ENCODE assay signal across 9 cellular contexts in genomic region chr22:46619830-46620501, GRCh38. TPM values are rescaled to one million over a fixed set of nuclear protein-coding genes. Genes with fewer than 3 reads are reported as not detected.
DNase-seq lines count a peak whose midpoint lies in the region; ATAC-seq and FAIRE-seq lines count a peak whose summit lies in the region.
"Had no signal": no experiment of that assay in that cellular context is flagged by ENCODE, and none has a peak within 500 bp of the region (broad histone marks: within the 10 kb centered on the region; RNA-seq: fewer than 3 reads in every experiment).

A gene with protein sequence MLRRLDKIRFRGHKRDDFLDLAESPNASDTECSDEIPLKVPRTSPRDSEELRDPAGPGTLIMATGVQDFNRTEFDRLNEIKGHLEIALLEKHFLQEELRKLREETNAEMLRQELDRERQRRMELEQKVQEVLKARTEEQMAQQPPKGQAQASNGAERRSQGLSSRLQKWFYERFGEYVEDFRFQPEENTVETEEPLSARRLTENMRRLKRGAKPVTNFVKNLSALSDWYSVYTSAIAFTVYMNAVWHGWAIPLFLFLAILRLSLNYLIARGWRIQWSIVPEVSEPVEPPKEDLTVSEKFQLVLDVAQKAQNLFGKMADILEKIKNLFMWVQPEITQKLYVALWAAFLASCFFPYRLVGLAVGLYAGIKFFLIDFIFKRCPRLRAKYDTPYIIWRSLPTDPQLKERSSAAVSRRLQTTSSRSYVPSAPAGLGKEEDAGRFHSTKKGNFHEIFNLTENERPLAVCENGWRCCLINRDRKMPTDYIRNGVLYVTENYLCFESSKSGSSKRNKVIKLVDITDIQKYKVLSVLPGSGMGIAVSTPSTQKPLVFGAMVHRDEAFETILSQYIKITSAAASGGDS (plus strand): TSS chr22:46620386. CDS start chr22:46626800, 6,414 bp downstream.

- no peak within 1 kb of the TSS for H3K27ac Mint-ChIP-seq in activated naive CD8-positive, alpha-beta T cell treated with anti-CD3 and anti-CD28 coated beads, Interleukin-2, amount 10 ng/mL, durations not matched to agents 7 days and 5 days
- H3K27ac Mint-ChIP-seq in stimulated activated naive B cell treated with anti-CD40 and anti-IgM and Interleukin-4, amounts not matched to agents 10 μg/mL and 1 μg/mL and 100 μg/mL, for 72 hours = peak within 1 kb of the TSS; percentile 68
- H3K27ac Mint-ChIP-seq: CD4-positive, CD25-positive, alpha-beta regulatory T cell had no signal

- no peak for FAIRE-seq in urothelium cell line (lab: Jason Lieb, UNC)

- H3K36me3 Mint-ChIP-seq in activated naive CD8-positive, alpha-beta T cell treated with anti-CD3 and anti-CD28 coated beads, Interleukin-2, amount 10 ng/mL, durations not matched to agents 7 days and 5 days = no peaks in the 10 kb centered on the region
- peaks cover 8 to 9% of the 10 kb centered on the region in 2 donors for H3K36me3 Mint-ChIP-seq in stimulated activated naive B cell treated with anti-CD40 and anti-IgM and Interleukin-4, amounts not matched to agents 10 μg/mL and 1 μg/mL and 100 μg/mL, for 72 hours
- H3K36me3 Mint-ChIP-seq: CD4-positive, CD25-positive, alpha-beta regulatory T cell had no signal

- no peak within 1 kb of the TSS for H3K4me3 Mint-ChIP-seq in activated naive CD8-positive, alpha-beta T cell treated with anti-CD3 and anti-CD28 coated beads, Interleukin-2, amount 10 ng/mL, durations not matched to agents 7 days and 5 days
- H3K4me3 Mint-ChIP-seq in stimulated activated naive B cell treated with anti-CD40 and anti-IgM and Interleukin-4, amounts not matched to agents 10 μg/mL and 1 μg/mL and 100 μg/mL, for 72 hours = no peak within 1 kb of the TSS
- H3K4me3 Mint-ChIP-seq: CD4-positive, CD25-positive, alpha-beta regulatory T cell had no signal

- no peak for ATAC-seq in activated naive CD8-positive, alpha-beta T cell treated with anti-CD3 and anti-CD28 coated beads, Interleukin-2, amount 10 ng/mL, durations not matched to agents 7 days and 5 days (ENCODE audit: low read depth)
- no peak for ATAC-seq in stimulated activated naive B cell treated with anti-CD40 and anti-IgM and Interleukin-4, amounts not matched to agents 10 μg/mL and 1 μg/mL and 100 μg/mL, for 72 hours (replicated peaks)
- no peak for ATAC-seq in GM19023 (IDR thresholded peaks at IDR 0.05; ENCODE audit: unreplicated experiment)
- ATAC-seq in HG03354 (IDR thresholded peaks at IDR 0.05; ENCODE audit: poor library complexity, severe bottlenecking, unreplicated experiment) = no peak

- H3K4me1 Mint-ChIP-seq in activated naive CD8-positive, alpha-beta T cell treated with anti-CD3 and anti-CD28 coated beads, Interleukin-2, amount 10 ng/mL, durations not matched to agents 7 days and 5 days = peaks cover 3% of the 10 kb centered on the region
- peaks cover 48 to 65% of the 10 kb centered on the region in 2 donors for H3K4me1 Mint-ChIP-seq in stimulated activated naive B cell treated with anti-CD40 and anti-IgM and Interleukin-4, amounts not matched to agents 10 μg/mL and 1 μg/mL and 100 μg/mL, for 72 hours

- no peaks in the 10 kb centered on the region for H3K27me3 Mint-ChIP-seq in activated naive CD8-positive, alpha-beta T cell treated with anti-CD3 and anti-CD28 coated beads, Interleukin-2, amount 10 ng/mL, durations not matched to agents 7 days and 5 days
- H3K27me3 Mint-ChIP-seq in stimulated activated naive B cell treated with anti-CD40 and anti-IgM and Interleukin-4, amounts not matched to agents 10 μg/mL and 1 μg/mL and 100 μg/mL, for 72 hours = no peaks in the 10 kb centered on the region
- H3K27me3 Mint-ChIP-seq: CD4-positive, CD25-positive, alpha-beta regulatory T cell had no signal

- DNase-seq in NCI-H748 (lab: John Stamatoyannopoulos, UW; ENCODE audit: unreplicated experiment) = peak; percentile 56
- DNase-seq in NCI-H748 treated with DMSO at 0.1 percent for 48 hours (lab: John Stamatoyannopoulos, UW) = no peak
- no peak for DNase-seq in activated naive CD8-positive, alpha-beta T cell treated with anti-CD3 and anti-CD28 coated beads, Interleukin-2, amount 10 ng/mL, durations not matched to agents 7 days and 5 days
- DNase-seq in hypothalamus (lab: John Stamatoyannopoulos, UW) = peak in 39 of 51 donors; percentile 36 to 89 (median 67)
- DNase-seq in stimulated activated naive B cell treated with anti-CD40 and anti-IgM and Interleukin-4, amounts not matched to agents 10 μg/mL and 1 μg/mL and 100 μg/mL, for 72 hours = no peak
- DNase-seq in urothelium cell line (ENCODE audit: low spot score) = no peak
- DNase-seq: CD4-positive, CD25-positive, alpha-beta regulatory T cell had no signal

- H3K9me3 Mint-ChIP-seq in activated naive CD8-positive, alpha-beta T cell treated with anti-CD3 and anti-CD28 coated beads, Interleukin-2, amount 10 ng/mL, durations not matched to agents 7 days and 5 days = no peaks in the 10 kb centered on the region
- no peaks in the 10 kb centered on the region for H3K9me3 Mint-ChIP-seq in stimulated activated naive B cell treated with anti-CD40 and anti-IgM and Interleukin-4, amounts not matched to agents 10 μg/mL and 1 μg/mL and 100 μg/mL, for 72 hours

- POLR2A ChIA-PET in activated naive CD8-positive, alpha-beta T cell treated with anti-CD3 and anti-CD28 coated beads, Interleukin-2, amount 10 ng/mL, durations not matched to agents 7 days and 5 days (lab: Charles Lee) = no interaction called here

RNA-seq across cellular contexts. Expression of the gene that starts here (rescaled TPM):
- total RNA-seq in activated naive CD8-positive, alpha-beta T cell treated with anti-CD3 and anti-CD28 coated beads, Interleukin-2, amount 10 ng/mL, durations not matched to agents 7 days and 5 days = 10 to 100 TPM; 20.2 to 23.2 TPM

Comparison
In these comparisons a context has a peak if more than half of its experiments do, and no peak if none do; other contexts are left out.
1. DNase-seq: peak in NCI-H748 (single experiment) and hypothalamus (39 of 51); none in NCI-H748 treated with DMSO at 0.1 percent for 48 hours (single experiment), activated naive CD8-positive, alpha-beta T cell treated with anti-CD3 and anti-CD28 coated beads, Interleukin-2, amount 10 ng/mL, durations not matched to agents 7 days and 5 days (single experiment), stimulated activated naive B cell treated with anti-CD40 and anti-IgM and Interleukin-4, amounts not matched to agents 10 μg/mL and 1 μg/mL and 100 μg/mL, for 72 hours (single experiment) and urothelium cell line (single experiment).